ENCODE assay signal across 27 cellular contexts in the genomic region with DNA sequence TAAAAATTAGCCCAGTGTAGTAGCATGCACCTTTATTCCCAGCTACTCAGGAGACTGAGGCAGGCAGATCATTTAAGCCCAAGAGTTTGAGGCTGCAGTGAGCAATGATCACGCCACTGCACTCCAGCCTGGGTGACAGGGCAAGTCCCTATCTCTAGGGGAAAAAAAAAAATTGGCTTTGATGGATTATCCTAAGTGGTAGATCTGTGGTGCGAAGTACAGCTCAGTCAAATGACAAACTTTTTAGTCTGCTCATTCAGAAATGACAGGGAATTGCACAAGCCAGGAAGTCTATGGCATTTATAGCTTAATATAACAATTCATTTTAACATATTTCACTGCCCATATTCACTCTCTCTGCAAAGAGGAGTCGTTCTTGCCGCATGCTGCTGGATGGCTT. TPM values are rescaled to one million over a fixed set of nuclear protein-coding genes. Genes with fewer than 3 reads are reported as not detected.
DNase-seq lines count a peak whose midpoint lies in the region; ATAC-seq and TF ChIP-seq lines count a peak whose summit lies in the region.
"Had no signal": no experiment of that assay in that cellular context is flagged by ENCODE, and none has a peak within 500 bp of the region (broad histone marks: within the 10 kb centered on the region; RNA-seq: fewer than 3 reads in every experiment).

No MANE protein-coding gene starts in this region.

- no peak for DNase-seq in activated naive CD4-positive, alpha-beta T cell treated with anti-CD3 and anti-CD28 coated beads, Interleukin-2, amount 10 ng/mL, durations not matched to agents 7 days and 5 days
- no peak for DNase-seq in activated naive CD4-positive, alpha-beta T cell treated with anti-CD3 and anti-CD28 coated beads for 36 hours
- no peak for DNase-seq in CD8-positive, alpha-beta memory T cell
- no peak for DNase-seq in T-helper 17 cell
- DNase-seq in naive thymus-derived CD4-positive, alpha-beta T cell, result no peak
- DNase-seq in mammary epithelial cell, result no peak
- no peak for DNase-seq in NCI-H1105 treated with DMSO at 0.1 percent for 48 hours (lab: John Stamatoyannopoulos, UW)
- no peak for DNase-seq in right lobe of liver
- DNase-seq: ACHN; activated CD4-positive, CD25-positive, alpha-beta regulatory T cell; body of pancreas; C1 segment of cervical spinal cord; effector CD4-positive, alpha-beta T cell; EL; erythroblast; left cardiac atrium; naive B cell; NCI-H1092; NCI-H2227 treated with DMSO at 0.1 percent for 48 hours; NCI-H69; right cardiac atrium; stimulated activated CD4-positive, alpha-beta T cell treated with anti-CD3 and anti-CD28 coated beads, Interleukin-12 subunit alpha, Interleukin-12 subunit beta, amount 100 ng/mL, for 4 hours; stimulated activated CD4-positive, alpha-beta T cell treated with anti-CD3 and anti-CD28 coated beads, Interleukin-4, amount 100 ng/mL, for 4 hours; stimulated activated naive CD4-positive, alpha-beta T cell treated with Interleukin-2 at 50 U/mL for 16 hours had no signal

- no peaks in the 10 kb centered on the region for H3K9me3 Mint-ChIP-seq in activated naive CD4-positive, alpha-beta T cell treated with anti-CD3 and anti-CD28 coated beads, Interleukin-2, amount 10 ng/mL, durations not matched to agents 7 days and 5 days
- no peaks in the 10 kb centered on the region for H3K9me3 Mint-ChIP-seq in activated naive CD4-positive, alpha-beta T cell treated with anti-CD3 and anti-CD28 coated beads for 36 hours
- no peaks in the 10 kb centered on the region for H3K9me3 Mint-ChIP-seq in CD8-positive, alpha-beta memory T cell
- H3K9me3 Mint-ChIP-seq in naive thymus-derived CD4-positive, alpha-beta T cell, result no peaks in the 10 kb centered on the region
- H3K9me3 Mint-ChIP-seq: naive B cell had no signal

- H3K9me3 ChIP-seq in CD8-positive, alpha-beta memory T cell (ENCODE audit: low read length), result no peaks in the 10 kb centered on the region
- H3K9me3 ChIP-seq in T-helper 17 cell (ENCODE audit: control insufficient read depth, low read length, poor library complexity, severe bottlenecking), result no peaks in the 10 kb centered on the region
- no peaks in the 10 kb centered on the region for H3K9me3 ChIP-seq in naive thymus-derived CD4-positive, alpha-beta T cell (ENCODE audit: control insufficient read depth in 2 of 3, low read length in 3 of 3)
- no peaks in the 10 kb centered on the region for H3K9me3 ChIP-seq in mammary epithelial cell (replicated peaks; ENCODE audit: insufficient read depth, low read length)
- H3K9me3 ChIP-seq in right lobe of liver, result no peaks in the 10 kb centered on the region
- H3K9me3 ChIP-seq: body of pancreas, HAP-1 had no signal

- peaks cover 31% of the 10 kb centered on the region for H3K4me1 ChIP-seq in CD8-positive, alpha-beta memory T cell (ENCODE audit: insufficient read depth, low read length)
- H3K4me1 ChIP-seq in naive thymus-derived CD4-positive, alpha-beta T cell (ENCODE audit: control insufficient read depth in 2 of 2, insufficient read depth in 2 of 2, low read length in 2 of 2), result peaks cover 23 to 27% of the 10 kb centered on the region in 2 donors
- H3K4me1 ChIP-seq in mammary epithelial cell (ENCODE audit: insufficient read depth, low read length), result peaks cover 9% of the 10 kb centered on the region
- no peaks in the 10 kb centered on the region for H3K4me1 ChIP-seq in right lobe of liver
- H3K4me1 ChIP-seq: body of pancreas, HAP-1 had no signal

- no peak overlapping the region for H3K4me2 ChIP-seq in mammary epithelial cell (ENCODE audit: insufficient read depth, low read depth, low read length)

- H3K27ac Mint-ChIP-seq in activated naive CD4-positive, alpha-beta T cell treated with anti-CD3 and anti-CD28 coated beads, Interleukin-2, amount 10 ng/mL, durations not matched to agents 7 days and 5 days, result peak overlapping the region; percentile 91
- no peak overlapping the region for H3K27ac Mint-ChIP-seq in activated naive CD4-positive, alpha-beta T cell treated with anti-CD3 and anti-CD28 coated beads for 36 hours
- peak overlapping the region; percentile 55 to 89 (median 84) for H3K27ac Mint-ChIP-seq in CD8-positive, alpha-beta memory T cell
- H3K27ac Mint-ChIP-seq in T-helper 17 cell, result peak overlapping the region; percentile 83
- peak overlapping the region; percentile 12 to 76 (median 63) for H3K27ac Mint-ChIP-seq in naive thymus-derived CD4-positive, alpha-beta T cell
- H3K27ac Mint-ChIP-seq: naive B cell had no signal

- no peak overlapping the region for H3K4me3 ChIP-seq in CD8-positive, alpha-beta memory T cell (ENCODE audit: low read length)
- no peak overlapping the region for H3K4me3 ChIP-seq in naive thymus-derived CD4-positive, alpha-beta T cell (ENCODE audit: low read length)
- H3K4me3 ChIP-seq in mammary epithelial cell (replicated peaks in 1 of 3; ENCODE audit: insufficient read depth in 1 of 3, low read depth in 2 of 3, low read length in 3 of 3) (no peak overlapping the region), right lobe of liver (no peak overlapping the region)
- H3K4me3 ChIP-seq: body of pancreas, HAP-1 had no signal

- 85% methylated on average over 4 of the region's 4 CpGs for WGBS in mammary epithelial cell (ENCODE audit: low coverage, missing lambda C conversion rate)
- WGBS in right lobe of liver (ENCODE audit: insufficient coverage, low coverage, low lambda C conversion rate, missing lambda C conversion rate), result 79% methylated on average over 3 of the region's 4 CpGs

- intact Hi-C loops in activated naive CD4-positive, alpha-beta T cell treated with anti-CD3 and anti-CD28 coated beads for 36 hours (cut with micrococcal nuclease), result no loop called here
- intact Hi-C loops in naive thymus-derived CD4-positive, alpha-beta T cell (cut with micrococcal nuclease), result loop anchor here in 1 of 2 donors (2.0 kb wide), 1 partner anchor 14 kb away; no protein-coding TSS in a partner anchor
- intact Hi-C loops in mammary epithelial cell (cut with micrococcal nuclease), result no loop called here
- intact Hi-C loops in right lobe of liver (cut with DNase I), result no loop called here

- no peaks in the 10 kb centered on the region for H3K27me3 ChIP-seq in CD8-positive, alpha-beta memory T cell (ENCODE audit: insufficient read depth, low read length, poor library complexity, severe bottlenecking)
- H3K27me3 ChIP-seq in naive thymus-derived CD4-positive, alpha-beta T cell (ENCODE audit: control insufficient read depth in 2 of 2, insufficient read depth in 2 of 2, low read length in 2 of 2), result no peaks in the 10 kb centered on the region
- H3K27me3 ChIP-seq in mammary epithelial cell (ENCODE audit: insufficient read depth, low read length), result no peaks in the 10 kb centered on the region
- no peaks in the 10 kb centered on the region for H3K27me3 ChIP-seq in right lobe of liver
- H3K27me3 ChIP-seq: body of pancreas had no signal

- TF ChIP-seq CTCF in mammary epithelial cell (conservative IDR thresholded peaks at IDR 0.05 in 1 of 2, IDR thresholded peaks at IDR 0.05 in 1 of 2; ENCODE audit: extremely low read depth in 1 of 2, insufficient read depth in 1 of 2, low read depth in 1 of 2, low read length in 2 of 2), result no peak
- no peak for TF ChIP-seq CTCF in right lobe of liver (IDR thresholded peaks at IDR 0.05)

- H3K36me3 Mint-ChIP-seq in activated naive CD4-positive, alpha-beta T cell treated with anti-CD3 and anti-CD28 coated beads, Interleukin-2, amount 10 ng/mL, durations not matched to agents 7 days and 5 days, result peaks cover 78% of the 10 kb centered on the region
- peaks cover 43% of the 10 kb centered on the region for H3K36me3 Mint-ChIP-seq in activated naive CD4-positive, alpha-beta T cell treated with anti-CD3 and anti-CD28 coated beads for 36 hours (ENCODE audit: low read depth)
- H3K36me3 Mint-ChIP-seq in CD8-positive, alpha-beta memory T cell, result peaks cover 17 to 44% (median 17%) of the 10 kb centered on the region in 3 donors
- H3K36me3 Mint-ChIP-seq in T-helper 17 cell (ENCODE audit: low read depth), result peaks cover 12% of the 10 kb centered on the region
- peaks cover 18 to 66% (median 39%) of the 10 kb centered on the region in 5 donors for H3K36me3 Mint-ChIP-seq in naive thymus-derived CD4-positive, alpha-beta T cell
- H3K36me3 Mint-ChIP-seq: naive B cell had no signal

- peaks cover 76% of the 10 kb centered on the region for H3K4me1 Mint-ChIP-seq in activated naive CD4-positive, alpha-beta T cell treated with anti-CD3 and anti-CD28 coated beads, Interleukin-2, amount 10 ng/mL, durations not matched to agents 7 days and 5 days
- peaks cover 45% of the 10 kb centered on the region for H3K4me1 Mint-ChIP-seq in activated naive CD4-positive, alpha-beta T cell treated with anti-CD3 and anti-CD28 coated beads for 36 hours (ENCODE audit: low read depth)
- peaks cover 46 to 66% (median 64%) of the 10 kb centered on the region in 3 donors for H3K4me1 Mint-ChIP-seq in CD8-positive, alpha-beta memory T cell
- peaks cover 42% of the 10 kb centered on the region for H3K4me1 Mint-ChIP-seq in T-helper 17 cell
- H3K4me1 Mint-ChIP-seq in naive thymus-derived CD4-positive, alpha-beta T cell, result peaks cover 18 to 67% (median 58%) of the 10 kb centered on the region in 7 donors

- H3K4me3 Mint-ChIP-seq in activated naive CD4-positive, alpha-beta T cell treated with anti-CD3 and anti-CD28 coated beads, Interleukin-2, amount 10 ng/mL, durations not matched to agents 7 days and 5 days, result no peak overlapping the region
- H3K4me3 Mint-ChIP-seq in activated naive CD4-positive, alpha-beta T cell treated with anti-CD3 and anti-CD28 coated beads for 36 hours, result no peak overlapping the region
- peak overlapping the region in 5 of 7 donors; percentile 12 to 63 (median 15) for H3K4me3 Mint-ChIP-seq in CD8-positive, alpha-beta memory T cell
- H3K4me3 Mint-ChIP-seq in T-helper 17 cell, result no peak overlapping the region
- H3K4me3 Mint-ChIP-seq in naive thymus-derived CD4-positive, alpha-beta T cell, result peak overlapping the region in 6 of 10 donors; percentile 1 to 24 (median 14)

- no peaks in the 10 kb centered on the region for H4K20me1 ChIP-seq in mammary epithelial cell (ENCODE audit: insufficient read depth, low read length)

- TF ChIP-seq POLR2A in right lobe of liver (IDR thresholded peaks at IDR 0.05), result no peak

- dilution Hi-C loops in mammary epithelial cell (cut with HindIII; ENCODE audit: low sequenced_read_pairs), result loop anchor here (5.0 kb wide), 1 partner anchor 50 kb away; no protein-coding TSS in a partner anchor

- peaks cover 10% of the 10 kb centered on the region for H3K36me3 ChIP-seq in CD8-positive, alpha-beta memory T cell (ENCODE audit: insufficient read depth, low read length)
- H3K36me3 ChIP-seq in naive thymus-derived CD4-positive, alpha-beta T cell (ENCODE audit: control insufficient read depth in 2 of 3, insufficient read depth in 3 of 3, low read length in 3 of 3), result no peaks in the 10 kb centered on the region
- H3K36me3 ChIP-seq in mammary epithelial cell (ENCODE audit: insufficient read depth, low read length), result no peaks in the 10 kb centered on the region
- no peaks in the 10 kb centered on the region for H3K36me3 ChIP-seq in right lobe of liver
- H3K36me3 ChIP-seq: HAP-1 had no signal

- BruUV-seq in mammary epithelial cell (replicated peaks; lab: Mats Ljungman, UMichigan), result no TSS peak

- POLR2A ChIA-PET in CD8-positive, alpha-beta memory T cell (lab: Charles Lee), result interaction anchor here (0.6 to 1.1 kb wide), 4 partner anchors 16 to 78 kb away, joined by 3 read pairs; no protein-coding TSS in a partner anchor
- POLR2A ChIA-PET in naive thymus-derived CD4-positive, alpha-beta T cell (lab: Charles Lee), result interaction anchor here (0.7 to 2.9 kb wide), 10 partner anchors 8 to 71 kb away, joined by 3 to 10 read pairs (median 6); no protein-coding TSS in a partner anchor

- no peaks in the 10 kb centered on the region for H3K79me2 ChIP-seq in mammary epithelial cell (ENCODE audit: insufficient read depth, low read length)

- no peaks in the 10 kb centered on the region for H3K27me3 Mint-ChIP-seq in activated naive CD4-positive, alpha-beta T cell treated with anti-CD3 and anti-CD28 coated beads, Interleukin-2, amount 10 ng/mL, durations not matched to agents 7 days and 5 days
- no peaks in the 10 kb centered on the region for H3K27me3 Mint-ChIP-seq in activated naive CD4-positive, alpha-beta T cell treated with anti-CD3 and anti-CD28 coated beads for 36 hours (ENCODE audit: low read depth)
- peaks cover 0 to 1% of the 10 kb centered on the region in 2 donors for H3K27me3 Mint-ChIP-seq in CD8-positive, alpha-beta memory T cell
- no peaks in the 10 kb centered on the region for H3K27me3 Mint-ChIP-seq in T-helper 17 cell
- no peaks in the 10 kb centered on the region for H3K27me3 Mint-ChIP-seq in naive thymus-derived CD4-positive, alpha-beta T cell

- in situ Hi-C loops in mammary epithelial cell (cut with MboI; ENCODE audit: low sequenced_read_pairs in 2 of 2), result no loop called here

- CTCF ChIA-PET in activated naive CD4-positive, alpha-beta T cell treated with anti-CD3 and anti-CD28 coated beads, Interleukin-2, amount 10 ng/mL, durations not matched to agents 7 days and 5 days (lab: Charles Lee), result interaction anchor here (0.5 to 3.2 kb wide), 4 partner anchors 10 to 73 kb away, joined by 5 to 12 read pairs (median 7); no protein-coding TSS in a partner anchor
- CTCF ChIA-PET in activated naive CD4-positive, alpha-beta T cell treated with anti-CD3 and anti-CD28 coated beads for 36 hours (lab: Charles Lee), result interaction anchor here (0.7 to 2.1 kb wide), 5 partner anchors 11 to 72 kb away, joined by 3 to 9 read pairs (median 3); no protein-coding TSS in a partner anchor
- CTCF ChIA-PET in CD8-positive, alpha-beta memory T cell (lab: Charles Lee), result interaction anchor here (0.9 to 2.4 kb wide), 11 partner anchors 9 to 86 kb away, joined by 3 to 11 read pairs (median 4); no protein-coding TSS in a partner anchor
- CTCF ChIA-PET in naive thymus-derived CD4-positive, alpha-beta T cell (lab: Charles Lee), result interaction anchor here (0.8 to 1.1 kb wide), 3 partner anchors 26 to 191 kb away, joined by 3 to 4 read pairs (median 3); no protein-coding TSS in a partner anchor
- CTCF ChIA-PET in mammary epithelial cell (lab: Charles Lee; ENCODE audit: low non-redundant PET), result no interaction called here

- no peak overlapping the region for H3K27ac ChIP-seq in CD8-positive, alpha-beta memory T cell (ENCODE audit: low read depth, low read length)
- no peak overlapping the region for H3K27ac ChIP-seq in naive thymus-derived CD4-positive, alpha-beta T cell (ENCODE audit: low read depth, low read length)
- no peak overlapping the region for H3K27ac ChIP-seq in mammary epithelial cell (ENCODE audit: insufficient read depth, low read depth, low read length)
- no peak overlapping the region for H3K27ac ChIP-seq in right lobe of liver
- H3K27ac ChIP-seq: body of pancreas, RWPE1 had no signal

- no peak overlapping the region for H3K9ac ChIP-seq in mammary epithelial cell (ENCODE audit: insufficient read depth, low read length)

- ATAC-seq in T-helper 17 cell (no peak), right lobe of liver (no peak)
- no peak for ATAC-seq in naive thymus-derived CD4-positive, alpha-beta T cell
- ATAC-seq: body of pancreas, SK-N-SH treated with all-trans-retinoic acid at 6 μM for 48 hours had no signal

- H2AFZ ChIP-seq in mammary epithelial cell (ENCODE audit: low read depth, low read length), result no peak overlapping the region

RNA-seq across cellular contexts. Expression of a gene that starts 33.0 kb away (rescaled TPM):
- total RNA-seq in activated naive CD4-positive, alpha-beta T cell treated with anti-CD3 and anti-CD28 coated beads for 36 hours, result 10 to 100 TPM; 38.1 to 45.3 TPM
- 10 to 100 TPM; 13.9 TPM for total RNA-seq in CD8-positive, alpha-beta memory T cell
- polyA plus RNA-seq in CD8-positive, alpha-beta memory T cell, result 10.7 TPM
- total RNA-seq in T-helper 17 cell (10 to 100 TPM; 43.5 to 45.3 TPM), mammary epithelial cell (not detected), right lobe of liver (10 to 100 TPM in 2 of 6 experiments, 1 to 10 TPM in 2, under 1 TPM in 2; 0.39 to 14.5 (median 6.0) TPM)
- 10 to 100 TPM; 49.2 to 96.3 (median 50.8) TPM for total RNA-seq in naive thymus-derived CD4-positive, alpha-beta T cell
- polyA plus RNA-seq in naive thymus-derived CD4-positive, alpha-beta T cell, result 10 to 100 TPM; 10.4 to 17.3 TPM
- polyA plus RNA-seq in mammary epithelial cell, result 0.07 TPM
- not detected for polyA minus RNA-seq in mammary epithelial cell

RNA-seq across cellular contexts. Expression of a gene that starts 57.9 kb away (rescaled TPM):
- total RNA-seq in activated naive CD4-positive, alpha-beta T cell treated with anti-CD3 and anti-CD28 coated beads for 36 hours, result 100 to 1,000 TPM; 467 to 472 TPM
- 100 to 1,000 TPM; 125 to 133 TPM for total RNA-seq in CD8-positive, alpha-beta memory T cell
- 8.7 TPM for polyA plus RNA-seq in CD8-positive, alpha-beta memory T cell
- 100 to 1,000 TPM; 201 to 252 TPM for total RNA-seq in T-helper 17 cell
- total RNA-seq in naive thymus-derived CD4-positive, alpha-beta T cell, result 100 to 1,000 TPM; 103 to 263 (median 241) TPM
- 10 to 100 TPM in 1 of 2 donors, 1 to 10 TPM in 1; 6.9 to 11.1 TPM for polyA plus RNA-seq in naive thymus-derived CD4-positive, alpha-beta T cell
- total RNA-seq in mammary epithelial cell, result 10 to 100 TPM in 1 of 2 donors, 1 to 10 TPM in 1; 5.7 to 54.7 TPM
- 15.3 TPM for polyA plus RNA-seq in mammary epithelial cell
- 9.2 TPM for polyA minus RNA-seq in mammary epithelial cell
- 10 to 100 TPM in 4 of 6 experiments, 1 to 10 TPM in 2; 7.3 to 17.9 (median 14.5) TPM for total RNA-seq in right lobe of liver

Comparison
In these comparisons a context has a peak if more than half of its experiments do, and no peak if none do; other contexts are left out.
1. H3K4me3 Mint-ChIP-seq: peak in CD8-positive, alpha-beta memory T cell (5 of 7) and naive thymus-derived CD4-positive, alpha-beta T cell (6 of 10); none in activated naive CD4-positive, alpha-beta T cell treated with anti-CD3 and anti-CD28 coated beads, Interleukin-2, amount 10 ng/mL, durations not matched to agents 7 days and 5 days (single experiment), activated naive CD4-positive, alpha-beta T cell treated with anti-CD3 and anti-CD28 coated beads for 36 hours (single experiment) and T-helper 17 cell (single experiment).